10 cellular contexts compared by ENCODE assay signal in genomic region chr19:41563847-41564514, GRCh38. TPM values are rescaled to one million over a fixed set of nuclear protein-coding genes. Genes with fewer than 3 reads are reported as not detected.
DNase-seq lines count a peak whose midpoint lies in the region; ATAC-seq and TF ChIP-seq lines count a peak whose summit lies in the region.
"Had no signal": no experiment of that assay in that cellular context is flagged by ENCODE, and none has a peak within 500 bp of the region (broad histone marks: within the 10 kb centered on the region; RNA-seq: fewer than 3 reads in every experiment).

No MANE protein-coding gene starts in this region.

- H3K36me3 Mint-ChIP-seq in Calu3 (ENCODE audit: insufficient read depth, unreplicated experiment): no peaks in the 10 kb centered on the region
- H3K36me3 Mint-ChIP-seq in activated T-helper 1 cell treated with anti-CD3 and anti-CD28 coated beads, Interleukin-12 subunit alpha, Interleukin-12 subunit beta, Interleukin-2, Interleukin-4 antibody, amounts not matched to agents 30 ng/mL and 10 ng/mL and 1 ng/mL, durations not matched to agents 14 hours and 24 hours and 36 hours (ENCODE audit: low read depth): peaks cover 30% of the 10 kb centered on the region
- H3K36me3 Mint-ChIP-seq in memory B cell: peaks cover 20% of the 10 kb centered on the region

- H3K36me3 ChIP-seq in Loucy (ENCODE audit: insufficient read depth, low read length): no peaks in the 10 kb centered on the region

- H3K27me3 ChIP-seq in Loucy (ENCODE audit: insufficient read depth, low read length, poor library complexity, severe bottlenecking): no peaks in the 10 kb centered on the region

- H3K27ac Mint-ChIP-seq in Calu3 (ENCODE audit: unreplicated experiment) (no peak overlapping the region), memory B cell (peak overlapping the region; percentile 65)
- H3K27ac Mint-ChIP-seq in activated T-helper 1 cell treated with anti-CD3 and anti-CD28 coated beads, Interleukin-12 subunit alpha, Interleukin-12 subunit beta, Interleukin-2, Interleukin-4 antibody, amounts not matched to agents 30 ng/mL and 10 ng/mL and 1 ng/mL, durations not matched to agents 14 hours and 24 hours and 36 hours: peak overlapping the region; percentile 52

- H3K9me3 ChIP-seq in Loucy (ENCODE audit: insufficient read depth, low read depth, low read length): no peaks in the 10 kb centered on the region
- H3K9me3 ChIP-seq: body of pancreas had no signal

- H3K4me1 ChIP-seq in Loucy (ENCODE audit: insufficient read depth, low read length, poor library complexity, severe bottlenecking): peaks cover 9% of the 10 kb centered on the region

- no peaks in the 10 kb centered on the region for H4K20me1 ChIP-seq in Loucy (ENCODE audit: insufficient read depth, low read length, poor library complexity, severe bottlenecking)

- H3K27me3 Mint-ChIP-seq in Calu3 (ENCODE audit: unreplicated experiment) (peaks cover 86% of the 10 kb centered on the region), memory B cell (no peaks in the 10 kb centered on the region)
- peaks cover 2% of the 10 kb centered on the region for H3K27me3 Mint-ChIP-seq in activated T-helper 1 cell treated with anti-CD3 and anti-CD28 coated beads, Interleukin-12 subunit alpha, Interleukin-12 subunit beta, Interleukin-2, Interleukin-4 antibody, amounts not matched to agents 30 ng/mL and 10 ng/mL and 1 ng/mL, durations not matched to agents 14 hours and 24 hours and 36 hours (ENCODE audit: insufficient read depth)

- peak overlapping the region; percentile 6 for H3K9ac ChIP-seq in Loucy (ENCODE audit: low read depth, low read length, poor library complexity, severe bottlenecking)

- H3F3A ChIP-seq in Loucy (ENCODE audit: low read depth): no peaks in the 10 kb centered on the region

- DNase-seq in Calu3: peak; percentile 57
- no peak for DNase-seq in activated T-helper 1 cell treated with anti-CD3 and anti-CD28 coated beads, Interleukin-12 subunit alpha, Interleukin-12 subunit beta, Interleukin-2, Interleukin-4 antibody, amounts not matched to agents 30 ng/mL and 10 ng/mL and 1 ng/mL, durations not matched to agents 14 hours and 24 hours and 36 hours (ENCODE audit: low spot score)
- no peak for DNase-seq in memory B cell (ENCODE audit: low spot score in 2 of 2)
- DNase-seq in SHP77 treated with DMSO at 0.1 percent for 48 hours (lab: John Stamatoyannopoulos, UW): no peak
- DNase-seq in SKM-1 (lab: John Stamatoyannopoulos, UW; ENCODE audit: unreplicated experiment): no peak
- no peak for DNase-seq in HEK293T (ENCODE audit: extremely low spot score)

- peak overlapping the region; percentile 83 for H2AFZ ChIP-seq in Loucy (ENCODE audit: low read length)

- H3K4me2 ChIP-seq in Loucy (ENCODE audit: low read depth, low read length, poor library complexity, severe bottlenecking): peak overlapping the region; percentile 63

- H3K4me3 Mint-ChIP-seq in Calu3 (ENCODE audit: low read depth, unreplicated experiment) (no peak overlapping the region), memory B cell (peak overlapping the region; percentile 75)
- peak overlapping the region; percentile 61 for H3K4me3 Mint-ChIP-seq in activated T-helper 1 cell treated with anti-CD3 and anti-CD28 coated beads, Interleukin-12 subunit alpha, Interleukin-12 subunit beta, Interleukin-2, Interleukin-4 antibody, amounts not matched to agents 30 ng/mL and 10 ng/mL and 1 ng/mL, durations not matched to agents 14 hours and 24 hours and 36 hours

- no peaks in the 10 kb centered on the region for H3K9me2 ChIP-seq in Loucy (replicated peaks; ENCODE audit: low read depth, low read length)

- no peaks in the 10 kb centered on the region for H3K79me2 ChIP-seq in Loucy (ENCODE audit: insufficient read depth, low read length)

- CTCF ChIA-PET in Calu3 (lab: Charles Lee) (interaction anchor here (0.5 to 1.4 kb wide), 9 partner anchors 10 to 130 kb away, joined by 3 to 31 read pairs (median 4); partner anchors contain the start of gene DMAC2), HEK293T (lab: Yijun Ruan, JAX) (interaction anchor here (0.6 to 1.6 kb wide), 7 partner anchors 15 to 1741 kb away, joined by 3 to 16 read pairs (median 6); no protein-coding TSS in a partner anchor)

- POLR2A ChIA-PET in HEK293T (lab: Yijun Ruan, JAX): interaction anchor here (0.8 to 1.4 kb wide), 3 partner anchors 111 to 124 kb away, joined by 3 to 7 read pairs (median 6); partner anchors contain the start of gene DMAC2

- BruUV-seq in Calu3 (replicated peaks; lab: Mats Ljungman, UMichigan): no TSS peak

- H3K4me1 Mint-ChIP-seq in Calu3 (ENCODE audit: low read depth, unreplicated experiment) (no peaks in the 10 kb centered on the region), memory B cell (peaks cover 38% of the 10 kb centered on the region)
- peaks cover 63% of the 10 kb centered on the region for H3K4me1 Mint-ChIP-seq in activated T-helper 1 cell treated with anti-CD3 and anti-CD28 coated beads, Interleukin-12 subunit alpha, Interleukin-12 subunit beta, Interleukin-2, Interleukin-4 antibody, amounts not matched to agents 30 ng/mL and 10 ng/mL and 1 ng/mL, durations not matched to agents 14 hours and 24 hours and 36 hours (ENCODE audit: low read depth)

- intact Hi-C loops in Calu3 (cut with micrococcal nuclease; ENCODE audit: unreplicated experiment): loop anchor here (1.0 kb wide), 1 partner anchor 115 kb away; no protein-coding TSS in a partner anchor
- intact Hi-C loops in activated T-helper 1 cell treated with anti-CD3 and anti-CD28 coated beads, Interleukin-12 subunit alpha, Interleukin-12 subunit beta, Interleukin-2, Interleukin-4 antibody, amounts not matched to agents 30 ng/mL and 10 ng/mL and 1 ng/mL, durations not matched to agents 14 hours and 24 hours and 36 hours (cut with micrococcal nuclease): loop anchor here (1.0 kb wide), 6 partner anchors 12 to 115 kb away; no protein-coding TSS in a partner anchor

- TF ChIP-seq CTCF in Calu3 (IDR thresholded peaks at IDR 0.05; ENCODE audit: unreplicated experiment): no peak
- TF ChIP-seq CTCF in Loucy (conservative IDR thresholded peaks at IDR 0.05; ENCODE audit: low read length): no peak

- peak overlapping the region; percentile 42 for H3K4me3 ChIP-seq in Loucy (ENCODE audit: low read length, poor library complexity, severe bottlenecking)
- H3K4me3 ChIP-seq: body of pancreas had no signal

- ATAC-seq in memory B cell (ENCODE audit: low read depth) (peak; percentile 65), GM19452 (IDR thresholded peaks at IDR 0.05; ENCODE audit: unreplicated experiment) (no peak)

- H3K9me3 Mint-ChIP-seq in Calu3 (ENCODE audit: low read depth, unreplicated experiment) (no peaks in the 10 kb centered on the region), memory B cell (no peaks in the 10 kb centered on the region)
- no peaks in the 10 kb centered on the region for H3K9me3 Mint-ChIP-seq in activated T-helper 1 cell treated with anti-CD3 and anti-CD28 coated beads, Interleukin-12 subunit alpha, Interleukin-12 subunit beta, Interleukin-2, Interleukin-4 antibody, amounts not matched to agents 30 ng/mL and 10 ng/mL and 1 ng/mL, durations not matched to agents 14 hours and 24 hours and 36 hours

TF ChIP-seq in HEK293T, 16 proteins besides CTCF, POLR2A, EP300 and RAD21:
- TF ChIP-seq SUZ12 (IDR thresholded peaks at IDR 0.05) (no peak), ELF4 (IDR thresholded peaks at IDR 0.05) (no peak), FOXK2 (IDR thresholded peaks at IDR 0.05) (no peak), TARDBP (IDR thresholded peaks at IDR 0.05) (no peak), FOXA1 (IDR thresholded peaks at IDR 0.05) (no peak), LEF1 (IDR thresholded peaks at IDR 0.05; ENCODE audit: borderline replicate concordance) (no peak), BHLHE40 (IDR thresholded peaks at IDR 0.05; ENCODE audit: borderline replicate concordance) (no peak), HDGF (IDR thresholded peaks at IDR 0.05; ENCODE audit: borderline replicate concordance) (no peak), SP1 (IDR thresholded peaks at IDR 0.05) (no peak), ZNF384 (IDR thresholded peaks at IDR 0.05) (no peak), NFRKB (IDR thresholded peaks at IDR 0.05) (no peak), ARNT (IDR thresholded peaks at IDR 0.05) (no peak), FOXM1 (IDR thresholded peaks at IDR 0.05; ENCODE audit: borderline replicate concordance) (no peak), CTBP1 (IDR thresholded peaks at IDR 0.05; ENCODE audit: borderline replicate concordance) (no peak), L3MBTL2 (conservative IDR thresholded peaks at IDR 0.05) (no peak)
- TF ChIP-seq, protein P1, sequence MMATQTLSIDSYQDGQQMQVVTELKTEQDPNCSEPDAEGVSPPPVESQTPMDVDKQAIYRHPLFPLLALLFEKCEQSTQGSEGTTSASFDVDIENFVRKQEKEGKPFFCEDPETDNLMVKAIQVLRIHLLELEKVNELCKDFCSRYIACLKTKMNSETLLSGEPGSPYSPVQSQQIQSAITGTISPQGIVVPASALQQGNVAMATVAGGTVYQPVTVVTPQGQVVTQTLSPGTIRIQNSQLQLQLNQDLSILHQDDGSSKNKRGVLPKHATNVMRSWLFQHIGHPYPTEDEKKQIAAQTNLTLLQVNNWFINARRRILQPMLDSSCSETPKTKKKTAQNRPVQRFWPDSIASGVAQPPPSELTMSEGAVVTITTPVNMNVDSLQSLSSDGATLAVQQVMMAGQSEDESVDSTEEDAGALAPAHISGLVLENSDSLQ (IDR thresholded peaks at IDR 0.05): no peak

RNA-seq across cellular contexts. Expression of gene CEACAM21, which starts 12.0 kb away (rescaled TPM):
- not detected in 2 replicates for total RNA-seq in Calu3 (2022)
- 34.1 and 38.5 TPM in 2 replicates for total RNA-seq in activated T-helper 1 cell treated with anti-CD3 and anti-CD28 coated beads, Interleukin-12 subunit alpha, Interleukin-12 subunit beta, Interleukin-2, Interleukin-4 antibody, amounts not matched to agents 30 ng/mL and 10 ng/mL and 1 ng/mL, durations not matched to agents 14 hours and 24 hours and 36 hours
- total RNA-seq: kidney epithelial cell had no signal

Comparison
In these comparisons a context has a peak if more than half of its experiments do, and no peak if none do; other contexts are left out.
1. RNA of gene CEACAM21, which starts 12.0 kb away (total RNA-seq): 34.1 to 38.5 TPM in activated T-helper 1 cell treated with anti-CD3 and anti-CD28 coated beads, Interleukin-12 subunit alpha, Interleukin-12 subunit beta, Interleukin-2, Interleukin-4 antibody, amounts not matched to agents 30 ng/mL and 10 ng/mL and 1 ng/mL, durations not matched to agents 14 hours and 24 hours and 36 hours; not detected in Calu3; every median in the first group is over 10 times any median in the second.